8 cellular contexts compared by ENCODE assay signal in genomic region chr15:51162865-51163762, GRCh38.
A peak's percentile ranks its signal among the peaks of the same experiment; 100 is the strongest.
DNase-seq lines count a peak whose midpoint lies in the region; ATAC-seq and TF ChIP-seq lines count a peak whose summit lies in the region.

No MANE protein-coding gene starts in this region.

- H3K4me3 ChIP-seq in GM12864 (ENCODE audit: low read depth, low read length) = no peak overlapping the region
- no peak overlapping the region for H3K4me3 ChIP-seq in lower leg skin (ENCODE audit: low read depth, poor library complexity, severe bottlenecking)

- 1 to 2% methylated on average over 8 of the region's 8 CpGs for WGBS in lower leg skin, 2 donors

- no peak overlapping the region for H3K4me3 Mint-ChIP-seq in activated CD4-positive, alpha-beta T cell treated with anti-CD3 and anti-CD28 coated beads, Interleukin-2, amount 10 ng/mL, durations not matched to agents 24 days and 14 days

- TF ChIP-seq CTCF in GM12864 (IDR thresholded peaks at IDR 0.05; ENCODE audit: low read depth, low read length, missing control alignments) = peak; percentile 91
- TF ChIP-seq CTCF in lower leg skin (IDR thresholded peaks at IDR 0.05) = peak in 1 of 3 donors; percentile 28

- H3K27me3 Mint-ChIP-seq in activated CD4-positive, alpha-beta T cell treated with anti-CD3 and anti-CD28 coated beads, Interleukin-2, amount 10 ng/mL, durations not matched to agents 24 days and 14 days = peaks cover 8% of the 10 kb centered on the region

- DNase-seq in GM12864 (ENCODE audit: low read depth) (peak; percentile 24), NCI-H2171 (lab: John Stamatoyannopoulos, UW) (peak; percentile 29), dedifferentiated amniotic fluid mesenchymal stem cell (ENCODE audit: extremely low spot score) (peak; percentile 70), lower leg skin (ENCODE audit: low spot score in 2 of 2) (peak; percentile 69 to 93)
- DNase-seq in activated CD4-positive, alpha-beta T cell treated with anti-CD3 and anti-CD28 coated beads, Interleukin-2, amount 10 ng/mL, durations not matched to agents 24 days and 14 days = peak; percentile 88
- DNase-seq in stimulated activated CD4-positive, alpha-beta T cell treated with anti-CD3 and anti-CD28 coated beads, Interleukin-4, amount 100 ng/mL, for 48 hours (ENCODE audit: low read depth in 2 of 2) = peak; percentile 32 to 59

- no peak for TF ChIP-seq POLR2A in lower leg skin (IDR thresholded peaks at IDR 0.05)

- intact Hi-C loops in activated CD4-positive, alpha-beta T cell treated with anti-CD3 and anti-CD28 coated beads, Interleukin-2, amount 10 ng/mL, durations not matched to agents 24 days and 14 days (cut with micrococcal nuclease) = loop anchor here (1.0 to 2.0 kb wide), 3 partner anchors 29 to 240 kb away; no protein-coding TSS in a partner anchor
- intact Hi-C loops in lower leg skin (cut with DNase I; ENCODE audit: low total_unique reads) = loop anchor here (10.0 kb wide), 1 partner anchor 222 kb away; no protein-coding TSS in a partner anchor

- H3K9me3 Mint-ChIP-seq in activated CD4-positive, alpha-beta T cell treated with anti-CD3 and anti-CD28 coated beads, Interleukin-2, amount 10 ng/mL, durations not matched to agents 24 days and 14 days = no peaks in the 10 kb centered on the region

- H3K36me3 Mint-ChIP-seq in activated CD4-positive, alpha-beta T cell treated with anti-CD3 and anti-CD28 coated beads, Interleukin-2, amount 10 ng/mL, durations not matched to agents 24 days and 14 days (ENCODE audit: low read depth) = no peaks in the 10 kb centered on the region

- peaks cover 6% of the 10 kb centered on the region for H3K4me1 Mint-ChIP-seq in activated CD4-positive, alpha-beta T cell treated with anti-CD3 and anti-CD28 coated beads, Interleukin-2, amount 10 ng/mL, durations not matched to agents 24 days and 14 days

- no peak overlapping the region for H3K27ac Mint-ChIP-seq in activated CD4-positive, alpha-beta T cell treated with anti-CD3 and anti-CD28 coated beads, Interleukin-2, amount 10 ng/mL, durations not matched to agents 24 days and 14 days

- ATAC-seq in HG02973 (IDR thresholded peaks at IDR 0.05; ENCODE audit: unreplicated experiment) (peak; percentile 77), GM19328 (IDR thresholded peaks at IDR 0.05; ENCODE audit: unreplicated experiment) (no peak)

Comparison
In these comparisons a context has a peak if more than half of its experiments do, and no peak if none do; other contexts are left out.
1. DNase-seq: peak in every context shown above with its lines; median percentile 88 in activated CD4-positive, alpha-beta T cell treated with anti-CD3 and anti-CD28 coated beads, Interleukin-2, amount 10 ng/mL, durations not matched to agents 24 days and 14 days; 81 in lower leg skin; 70 in dedifferentiated amniotic fluid mesenchymal stem cell; 46 in stimulated activated CD4-positive, alpha-beta T cell treated with anti-CD3 and anti-CD28 coated beads, Interleukin-4, amount 100 ng/mL, for 48 hours; 29 in NCI-H2171; 24 in GM12864.